8 cellular contexts compared by ENCODE assay signal in the genomic region with DNA sequence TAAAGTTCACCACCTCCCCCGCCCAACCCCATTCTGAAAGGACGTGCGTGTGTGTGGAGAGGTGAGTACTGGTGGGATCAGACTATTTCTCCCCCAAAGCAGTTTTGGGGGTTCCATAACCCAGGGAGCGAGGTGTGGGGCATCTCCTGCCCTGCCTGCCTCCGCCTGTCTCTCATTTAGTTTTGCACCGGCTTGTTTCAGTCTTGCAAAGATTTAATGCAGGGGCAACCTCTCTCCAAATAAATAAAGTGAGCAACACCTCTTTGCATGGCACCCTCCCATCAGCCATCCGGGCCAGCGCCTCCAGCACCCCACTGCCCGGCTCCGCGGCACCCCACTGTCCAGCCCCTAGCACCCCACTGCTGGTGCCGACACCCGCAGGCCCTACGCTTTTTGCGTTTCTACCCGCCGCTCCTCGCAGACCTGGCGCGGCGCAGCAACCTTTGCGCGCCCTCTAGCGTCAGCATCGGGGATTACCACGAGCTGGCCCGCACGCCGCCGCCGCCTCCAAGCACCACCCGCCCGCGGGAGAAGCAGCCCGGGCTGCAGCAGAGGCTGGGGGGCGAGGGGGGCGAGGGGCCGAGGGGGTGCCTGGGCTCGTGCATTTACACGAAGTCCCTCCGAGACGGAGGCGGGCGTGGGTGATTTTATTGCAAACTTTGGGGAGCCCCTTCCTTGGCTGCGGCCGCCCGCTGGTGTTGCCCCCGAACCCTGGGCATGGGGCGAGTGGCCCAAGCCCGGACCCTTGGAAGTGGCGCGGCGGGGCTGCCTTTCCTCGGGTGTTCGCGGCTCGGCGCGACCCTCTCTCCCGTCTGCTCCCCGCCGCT. TPM values are rescaled to one million over a fixed set of nuclear protein-coding genes. Genes with fewer than 3 reads are reported as not detected.
DNase-seq lines count a peak whose midpoint lies in the region; ATAC-seq and TF ChIP-seq lines count a peak whose summit lies in the region.

No MANE protein-coding gene starts in this region.

- H3K4me1 Mint-ChIP-seq in activated CD8-positive, alpha-beta T cell treated with anti-CD3 and anti-CD28 coated beads, Interleukin-2, amount 10 ng/mL, durations not matched to agents 7 days and 5 days (ENCODE audit: low read depth), result peaks cover 2% of the 10 kb centered on the region

- no peak overlapping the region for H3K4ac ChIP-seq in mesenchymal stem cell (ENCODE audit: low read depth in 1 of 2, low read length in 2 of 2)

- no peak overlapping the region for H2BK5ac ChIP-seq in mesenchymal stem cell (ENCODE audit: low read depth, low read length, poor library complexity, severe bottlenecking)

- POLR2A ChIA-PET in activated CD8-positive, alpha-beta T cell treated with anti-CD3 and anti-CD28 coated beads, Interleukin-2, amount 10 ng/mL, durations not matched to agents 7 days and 5 days (lab: Charles Lee), result no interaction called here

- H3K79me1 ChIP-seq in mesenchymal stem cell (replicated peaks; ENCODE audit: low read length, poor library complexity, severe bottlenecking), result no peaks in the 10 kb centered on the region

- H4K8ac ChIP-seq in mesenchymal stem cell (ENCODE audit: low read length), result peak overlapping the region; percentile 37

- no peak overlapping the region for H2BK12ac ChIP-seq in mesenchymal stem cell (ENCODE audit: low read length in 2 of 2)

- no peaks in the 10 kb centered on the region for H3K9me3 ChIP-seq in effector memory CD4-positive, alpha-beta T cell (ENCODE audit: control insufficient read depth, low read length)
- H3K9me3 ChIP-seq in mesenchymal stem cell (ENCODE audit: control insufficient read depth, low read length), result no peaks in the 10 kb centered on the region

- peak overlapping the region; percentile 54 for H3K4me3 Mint-ChIP-seq in activated CD8-positive, alpha-beta T cell treated with anti-CD3 and anti-CD28 coated beads, Interleukin-2, amount 10 ng/mL, durations not matched to agents 7 days and 5 days

- H3K27ac Mint-ChIP-seq in activated CD8-positive, alpha-beta T cell treated with anti-CD3 and anti-CD28 coated beads, Interleukin-2, amount 10 ng/mL, durations not matched to agents 7 days and 5 days, result no peak overlapping the region

- peaks cover 63% of the 10 kb centered on the region for H3K27me3 Mint-ChIP-seq in activated CD8-positive, alpha-beta T cell treated with anti-CD3 and anti-CD28 coated beads, Interleukin-2, amount 10 ng/mL, durations not matched to agents 7 days and 5 days (ENCODE audit: low read depth)

- peaks cover 23% of the 10 kb centered on the region for H3K27me3 ChIP-seq in effector memory CD4-positive, alpha-beta T cell (replicated peaks; ENCODE audit: control insufficient read depth, insufficient read depth, low read length, poor library complexity, severe bottlenecking)
- H3K27me3 ChIP-seq in mesenchymal stem cell (ENCODE audit: control insufficient read depth in 1 of 2, insufficient read depth in 1 of 2, low read length in 2 of 2), result peaks cover 34 to 86% of the 10 kb centered on the region in 2 experiments

- peak overlapping the region; percentile 29 for H3K4me3 ChIP-seq in HFF-Myc (replicated peaks; ENCODE audit: low read depth, low read length)
- H3K4me3 ChIP-seq in effector memory CD4-positive, alpha-beta T cell (ENCODE audit: insufficient read depth, low read depth, low read length, poor library complexity, severe bottlenecking), result peak overlapping the region; percentile 35
- H3K4me3 ChIP-seq in mesenchymal stem cell (ENCODE audit: insufficient read depth in 1 of 2, low read depth in 1 of 2, low read length in 2 of 2), result peak overlapping the region; percentile 57 to 82

- no peak overlapping the region for H3K27ac ChIP-seq in effector memory CD4-positive, alpha-beta T cell (ENCODE audit: insufficient read depth, low read length, poor library complexity, severe bottlenecking)
- H3K27ac ChIP-seq in mesenchymal stem cell (ENCODE audit: low read length, poor library complexity, severe bottlenecking), result no peak overlapping the region

- no peak overlapping the region for H4K91ac ChIP-seq in mesenchymal stem cell (ENCODE audit: low read length)

- ATAC-seq in activated CD8-positive, alpha-beta T cell treated with anti-CD3 and anti-CD28 coated beads, Interleukin-2, amount 10 ng/mL, durations not matched to agents 7 days and 5 days, result peak; percentile 91
- ATAC-seq in GM18519 (IDR thresholded peaks at IDR 0.05; ENCODE audit: low FRiP score, unreplicated experiment), result no peak

- WGBS in mesenchymal stem cell, result 4% methylated on average over 56 of the region's 62 CpGs

- H2BK120ac ChIP-seq in mesenchymal stem cell (ENCODE audit: low read depth, low read length), result no peak overlapping the region

- DNase-seq in GM04504 (ENCODE audit: low read depth), result peak; percentile 6
- no peak for DNase-seq in HFF-Myc (ENCODE audit: extremely low read depth, low read depth)
- peak; percentile 68 for DNase-seq in NCI-H2171 treated with DMSO at 0.1 percent for 48 hours (lab: John Stamatoyannopoulos, UW)
- peak; percentile 76 for DNase-seq in activated CD8-positive, alpha-beta T cell treated with anti-CD3 and anti-CD28 coated beads, Interleukin-2, amount 10 ng/mL, durations not matched to agents 7 days and 5 days
- peak; percentile 35 to 50 (median 49) for DNase-seq in effector memory CD4-positive, alpha-beta T cell
- peak; percentile 46 for DNase-seq in mesenchymal stem cell
- peak; percentile 59 for DNase-seq in stimulated activated CD8-positive, alpha-beta memory T cell treated with anti-CD3 and anti-CD28 coated beads, Interleukin-15, amount 100 ng/mL, for 1 hour (ENCODE audit: low read depth)

- H3K23ac ChIP-seq in mesenchymal stem cell (ENCODE audit: low read length in 2 of 2), result peak overlapping the region in 1 of 2 experiments; percentile 44

- TF ChIP-seq CTCF in HFF-Myc (IDR thresholded peaks at IDR 0.05; ENCODE audit: low read depth, low read length, missing control alignments), result peak; percentile 71

- H3K18ac ChIP-seq in mesenchymal stem cell (ENCODE audit: low read depth in 1 of 2, low read length in 2 of 2), result peak overlapping the region in 1 of 2 experiments; percentile 48

- H3K36me3 ChIP-seq in effector memory CD4-positive, alpha-beta T cell (ENCODE audit: control insufficient read depth, insufficient read depth, low read length), result no peaks in the 10 kb centered on the region
- no peaks in the 10 kb centered on the region for H3K36me3 ChIP-seq in mesenchymal stem cell (ENCODE audit: control insufficient read depth in 1 of 2, insufficient read depth in 2 of 2, low read depth in 1 of 2, low read length in 2 of 2)

- peak overlapping the region in 1 of 2 experiments; percentile 71 for H3K14ac ChIP-seq in mesenchymal stem cell (ENCODE audit: low read length in 2 of 2)

- H3K4me1 ChIP-seq in effector memory CD4-positive, alpha-beta T cell (ENCODE audit: control insufficient read depth, insufficient read depth, low read length, poor library complexity, severe bottlenecking), result peaks cover 8% of the 10 kb centered on the region
- peaks cover 8% of the 10 kb centered on the region for H3K4me1 ChIP-seq in mesenchymal stem cell (ENCODE audit: control insufficient read depth, insufficient read depth, low read depth, low read length)

- no peak overlapping the region for H2BK15ac ChIP-seq in mesenchymal stem cell (ENCODE audit: low read depth, poor library complexity, severe bottlenecking)

- peak overlapping the region; percentile 100 for H3K4me2 ChIP-seq in mesenchymal stem cell (ENCODE audit: low read length, poor library complexity, severe bottlenecking)

- H3K9me3 Mint-ChIP-seq in activated CD8-positive, alpha-beta T cell treated with anti-CD3 and anti-CD28 coated beads, Interleukin-2, amount 10 ng/mL, durations not matched to agents 7 days and 5 days (ENCODE audit: insufficient read depth), result no peaks in the 10 kb centered on the region

- H2AK5ac ChIP-seq in mesenchymal stem cell (ENCODE audit: low read length, severe bottlenecking), result no peak overlapping the region

- no peaks in the 10 kb centered on the region for H3K36me3 Mint-ChIP-seq in activated CD8-positive, alpha-beta T cell treated with anti-CD3 and anti-CD28 coated beads, Interleukin-2, amount 10 ng/mL, durations not matched to agents 7 days and 5 days (ENCODE audit: low read depth)

- peak overlapping the region; percentile 83 for H2AFZ ChIP-seq in mesenchymal stem cell (ENCODE audit: low read depth, low read length)

- CTCF ChIA-PET in activated CD8-positive, alpha-beta T cell treated with anti-CD3 and anti-CD28 coated beads, Interleukin-2, amount 10 ng/mL, durations not matched to agents 7 days and 5 days (lab: Charles Lee), result interaction anchor here (0.6 to 1.6 kb wide), 23 partner anchors 11 to 176 kb away, joined by 3 to 12 read pairs (median 3); a partner anchor contains a TSS

- peak overlapping the region; percentile 52 for H3K9ac ChIP-seq in mesenchymal stem cell (ENCODE audit: low read length)

RNA-seq across cellular contexts. Expression of a gene that starts 55.8 kb away (rescaled TPM):
- 10 to 100 TPM; 71.1 to 76.5 TPM for total RNA-seq in activated CD8-positive, alpha-beta T cell treated with anti-CD3 and anti-CD28 coated beads, Interleukin-2, amount 10 ng/mL, durations not matched to agents 7 days and 5 days
- 7.0 TPM for polyA plus RNA-seq in mesenchymal stem cell (2013, experiment 1 of 2)
- 6.9 TPM for polyA plus RNA-seq in mesenchymal stem cell (2013, experiment 2 of 2)
